In genomic region chr1:155062702-155063411, GRCh38 we compare ENCODE assay signal across 1 cellular context.
A peak's percentile ranks its signal among the peaks of the same experiment; 100 is the strongest.
TF ChIP-seq lines count a peak whose summit lies in the region.

No MANE protein-coding gene starts in this region.

TF ChIP-seq in K562, 482 proteins besides CTCF, POLR2A, EP300 and RAD21 (continued from another document and continues in another):
- TF ChIP-seq CREB5 (CRISPR knock-in tag; IDR thresholded peaks at IDR 0.05) (no peak), PBX2 (CRISPR knock-in tag; IDR thresholded peaks at IDR 0.05; ENCODE audit: low read depth) (no peak), PBX2 (tag; conservative IDR thresholded peaks at IDR 0.05; ENCODE audit: low read depth) (no peak), ZNF830 (CRISPR knock-in tag; IDR thresholded peaks at IDR 0.05) (no peak), CHD7 (IDR thresholded peaks at IDR 0.05; ENCODE audit: low read depth, low read length) (no peak), GABPB1 (CRISPR knock-in tag; IDR thresholded peaks at IDR 0.05) (peak; percentile 57), CGGBP1 (CRISPR knock-in tag; IDR thresholded peaks at IDR 0.05) (no peak), ASH1L (IDR thresholded peaks at IDR 0.05; ENCODE audit: borderline replicate concordance, low read depth, partially characterized antibody) (no peak), IFI16 (CRISPR knock-in tag; IDR thresholded peaks at IDR 0.05) (no peak), RUNX1 (IDR thresholded peaks at IDR 0.05; ENCODE audit: low read depth) (0 out of 2 replicates have a peak, but pooled peaks have one; percentile 10), BRD9 (IDR thresholded peaks at IDR 0.05; ENCODE audit: low read depth, partially characterized antibody) (no peak), FOSL1 (tag; conservative IDR thresholded peaks at IDR 0.05) (no peak), PRPF4 (IDR thresholded peaks at IDR 0.05; ENCODE audit: insufficient read depth, low read depth, low read length, poor library complexity, severe bottlenecking) (no peak), STAT5A (IDR thresholded peaks at IDR 0.05; ENCODE audit: borderline replicate concordance, low read length) (no peak), ZNF507 (tag; conservative IDR thresholded peaks at IDR 0.05) (no peak), GATAD2B (IDR thresholded peaks at IDR 0.05; ENCODE audit: borderline replicate concordance) (no peak), CC2D1A (IDR thresholded peaks at IDR 0.05) (peak; percentile 91), RBM39 (optimal IDR thresholded peaks at IDR 0.05; ENCODE audit: low read depth, low read length) (no peak), ZNF395 (CRISPR knock-in tag; IDR thresholded peaks at IDR 0.05) (no peak), SPI1 (IDR thresholded peaks at IDR 0.05; ENCODE audit: borderline replicate concordance, low read depth, low read length) (no peak), ZNF431 (CRISPR knock-in tag; IDR thresholded peaks at IDR 0.05) (no peak), ARID4B (CRISPR knock-in tag; IDR thresholded peaks at IDR 0.05) (peak; percentile 30; the same call in 1 of the 2 replicates), E2F4 (CRISPR knock-in tag; IDR thresholded peaks at IDR 0.05; ENCODE audit: low read depth) (no peak), HCFC1 (IDR thresholded peaks at IDR 0.05; ENCODE audit: low read depth, low read length) (0 out of 2 replicates have a peak, but pooled peaks have one; percentile 12)
